Comparison of ENCODE assay signal across 8 cellular contexts in the genomic region with DNA sequence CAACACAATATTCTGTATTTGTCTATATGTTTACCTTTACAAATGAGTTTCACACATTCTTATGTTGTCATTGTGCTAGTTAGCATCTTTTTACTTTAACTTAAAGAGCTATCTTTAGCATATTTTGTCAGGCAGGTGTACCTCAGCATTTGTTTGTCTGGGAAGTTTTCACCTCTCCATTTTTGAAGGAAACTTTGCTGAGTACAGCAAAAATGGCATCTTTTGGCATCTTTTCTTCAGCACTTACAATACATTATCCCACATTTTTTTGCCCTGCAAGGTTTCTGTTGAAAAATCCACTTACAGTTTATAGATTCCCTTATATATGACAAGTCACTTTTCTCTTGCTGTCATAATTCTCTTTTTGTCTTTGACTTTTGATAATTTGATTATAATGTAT.
"Had no signal": no experiment of that assay in that cellular context is flagged by ENCODE, and none has a peak within 500 bp of the region (broad histone marks: within the 10 kb centered on the region; RNA-seq: fewer than 3 reads in every experiment).

No MANE protein-coding gene starts in this region.

- ATAC-seq: GM12878 had no signal

- DNase-seq: GDM1, GF-D8 had no signal

- H3K4me3 ChIP-seq: GM12878 had no signal

- FAIRE-seq: G401.6, GM12878, GM12891, GM12892, GM18507, GM19239 had no signal
